15 cellular contexts compared by ENCODE assay signal in the genomic region with DNA sequence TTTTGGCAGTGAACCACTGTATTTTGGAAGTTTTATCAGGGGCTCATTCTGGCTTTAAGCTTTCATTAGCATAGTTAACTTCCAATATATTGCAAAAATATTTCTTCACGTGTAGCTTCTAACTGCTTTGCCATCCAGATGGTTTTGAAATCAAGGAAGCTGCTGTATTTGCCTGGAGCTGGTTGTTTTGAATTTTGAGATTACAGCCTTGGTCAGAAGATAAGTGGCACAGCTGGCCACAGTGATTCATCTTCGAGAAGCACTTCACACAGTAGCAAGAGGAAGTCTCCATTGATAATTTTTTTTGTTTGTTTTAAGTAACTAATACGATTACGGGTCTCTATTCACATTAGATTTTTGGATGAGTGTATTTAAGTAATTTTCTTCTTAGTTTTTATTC. TPM values are rescaled to one million over a fixed set of nuclear protein-coding genes. Genes with fewer than 3 reads are reported as not detected.
A peak's percentile ranks its signal among the peaks of the same experiment; 100 is the strongest.
DNase-seq lines count a peak whose midpoint lies in the region; ATAC-seq, FAIRE-seq and TF ChIP-seq lines count a peak whose summit lies in the region.
"Had no signal": no experiment of that assay in that cellular context is flagged by ENCODE, and none has a peak within 500 bp of the region (broad histone marks: within the 10 kb centered on the region; RNA-seq: fewer than 3 reads in every experiment).

No MANE protein-coding gene starts in this region.

- H3K4me3 ChIP-seq in NB4 (ENCODE audit: low read depth, low read length) = no peak overlapping the region

- TF ChIP-seq CTCF in NB4 (IDR thresholded peaks at IDR 0.05; ENCODE audit: low read depth, low read length) = no peak
- no peak for TF ChIP-seq CTCF in CD14-positive monocyte (IDR thresholded peaks at IDR 0.05)
- TF ChIP-seq CTCF in GM10248 (IDR thresholded peaks at IDR 0.05; ENCODE audit: control extremely low read depth, extremely low read depth, low read depth, missing control alignments) = no peak

- POLR2A ChIA-PET in GM10248 (lab: Yijun Ruan, JAX) = no interaction called here

- no peak for TF ChIP-seq POLR2A in NB4 (IDR thresholded peaks at IDR 0.05; ENCODE audit: extremely low read depth, insufficient read length)

- H3K27me3 Mint-ChIP-seq in CD14-positive monocyte (ENCODE audit: low read depth in 3 of 3) = peaks cover 28 to 40% (median 38%) of the 10 kb centered on the region in 3 donors

- H3K27ac Mint-ChIP-seq in CD14-positive monocyte = no peak overlapping the region
- H3K27ac Mint-ChIP-seq: activated naive CD8-positive, alpha-beta T cell treated with anti-CD3 and anti-CD28 coated beads, Interleukin-2, amount 10 ng/mL, durations not matched to agents 7 days and 5 days; nephron had no signal

- no peaks in the 10 kb centered on the region for H3K4me1 Mint-ChIP-seq in CD14-positive monocyte

- no peaks in the 10 kb centered on the region for H3K36me3 Mint-ChIP-seq in CD14-positive monocyte
- H3K36me3 Mint-ChIP-seq: activated naive CD8-positive, alpha-beta T cell treated with anti-CD3 and anti-CD28 coated beads, Interleukin-2, amount 10 ng/mL, durations not matched to agents 7 days and 5 days had no signal

- H3K4me3 Mint-ChIP-seq in CD14-positive monocyte = no peak overlapping the region
- H3K4me3 Mint-ChIP-seq: activated naive CD8-positive, alpha-beta T cell treated with anti-CD3 and anti-CD28 coated beads, Interleukin-2, amount 10 ng/mL, durations not matched to agents 7 days and 5 days had no signal

- H3K9me3 Mint-ChIP-seq in CD14-positive monocyte = peaks cover 0 to 13% (median 9%) of the 10 kb centered on the region in 7 donors
- H3K9me3 Mint-ChIP-seq: activated naive CD8-positive, alpha-beta T cell treated with anti-CD3 and anti-CD28 coated beads, Interleukin-2, amount 10 ng/mL, durations not matched to agents 7 days and 5 days; nephron had no signal

- peak; percentile 99 for FAIRE-seq in islet of Langerhans (lab: Jason Lieb, UNC)
- FAIRE-seq: endometrium, keratinocyte had no signal

- peak; percentile 78 for DNase-seq in Daoy (ENCODE audit: low read depth)
- peak; percentile 67 for DNase-seq in NB4 (ENCODE audit: low read depth)
- peak; percentile 97 for DNase-seq in amniotic epithelial cell (ENCODE audit: low read depth)
- DNase-seq in CD14-positive monocyte (ENCODE audit: low spot score) = no peak
- no peak for DNase-seq in kidney glomerular epithelial cell (lab: John Stamatoyannopoulos, UW)
- no peak for DNase-seq in GM10248 (ENCODE audit: extremely low spot score)
- DNase-seq: activated naive CD8-positive, alpha-beta T cell treated with anti-CD3 and anti-CD28 coated beads, Interleukin-2, amount 10 ng/mL, durations not matched to agents 7 days and 5 days; Caco-2; stimulated activated naive CD4-positive, alpha-beta T cell treated with Interleukin-2 at 50 U/mL for 16 hours had no signal

- intact Hi-C loops in CD14-positive monocyte (cut with micrococcal nuclease) = no loop called here

- CTCF ChIA-PET in GM10248 (lab: Yijun Ruan, JAX) = interaction anchor here (1.3 kb wide), 1 partner anchor 74 kb away, joined by 3 read pairs; no protein-coding TSS in a partner anchor

- no peak for ATAC-seq in HG03108 (IDR thresholded peaks at IDR 0.05; ENCODE audit: unreplicated experiment)

RNA-seq across cellular contexts. Expression of gene APCDD1L, which starts 3.8 kb away (rescaled TPM):
- total RNA-seq in Daoy (2014; rRNA removed; shearing (Covaris generic)) = 2.8 and 3.2 TPM in 2 replicates
- polyA plus RNA-seq in CD14-positive monocyte = not detected
- total RNA-seq: activated naive CD8-positive, alpha-beta T cell treated with anti-CD3 and anti-CD28 coated beads, Interleukin-2, amount 10 ng/mL, durations not matched to agents 7 days and 5 days; Caco-2; T-helper 1 cell treated with Interleukin-12 subunit alpha and Interleukin-12 subunit beta and Interleukin-4 antibody, amounts not matched to agents 30 ng/mL and 1 ng/mL, for 36 hours had no signal

Comparison
In these comparisons a context has a peak if more than half of its experiments do, and no peak if none do; other contexts are left out.
1. DNase-seq: peak in Daoy (single experiment), NB4 (single experiment) and amniotic epithelial cell (single experiment); none in CD14-positive monocyte (single experiment), kidney glomerular epithelial cell (single experiment) and GM10248 (single experiment).